1 cellular context compared by ENCODE assay signal in the genomic region with DNA sequence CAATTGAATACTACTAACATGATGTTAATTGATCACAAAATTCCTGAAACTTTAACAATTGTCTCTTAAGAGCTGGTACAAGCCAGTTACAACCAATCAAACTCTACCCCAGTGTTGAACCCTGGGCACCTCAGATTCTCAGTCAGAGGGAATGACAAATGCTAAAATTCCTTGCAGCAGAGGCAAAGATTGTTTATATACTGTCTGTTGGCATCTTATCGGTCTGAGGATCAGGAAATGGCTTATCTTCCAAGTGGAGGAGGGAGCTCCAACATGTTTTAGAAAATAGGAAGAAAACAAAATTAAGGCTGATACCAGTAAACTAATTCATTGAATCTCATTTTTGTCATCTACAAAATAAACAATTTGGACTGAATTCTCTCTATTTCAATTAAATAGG.
TF ChIP-seq lines count a peak whose summit lies in the region.

No MANE protein-coding gene starts in this region.

TF ChIP-seq in SK-N-SH, 30 proteins besides CTCF, POLR2A, EP300 and RAD21 (continued from another document):
- TF ChIP-seq, protein P1, sequence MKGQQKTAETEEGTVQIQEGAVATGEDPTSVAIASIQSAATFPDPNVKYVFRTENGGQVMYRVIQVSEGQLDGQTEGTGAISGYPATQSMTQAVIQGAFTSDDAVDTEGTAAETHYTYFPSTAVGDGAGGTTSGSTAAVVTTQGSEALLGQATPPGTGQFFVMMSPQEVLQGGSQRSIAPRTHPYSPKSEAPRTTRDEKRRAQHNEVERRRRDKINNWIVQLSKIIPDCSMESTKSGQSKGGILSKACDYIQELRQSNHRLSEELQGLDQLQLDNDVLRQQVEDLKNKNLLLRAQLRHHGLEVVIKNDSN (IDR thresholded peaks at IDR 0.05; ENCODE audit: borderline replicate concordance, low read depth), result no peak
- TF ChIP-seq, protein P2, sequence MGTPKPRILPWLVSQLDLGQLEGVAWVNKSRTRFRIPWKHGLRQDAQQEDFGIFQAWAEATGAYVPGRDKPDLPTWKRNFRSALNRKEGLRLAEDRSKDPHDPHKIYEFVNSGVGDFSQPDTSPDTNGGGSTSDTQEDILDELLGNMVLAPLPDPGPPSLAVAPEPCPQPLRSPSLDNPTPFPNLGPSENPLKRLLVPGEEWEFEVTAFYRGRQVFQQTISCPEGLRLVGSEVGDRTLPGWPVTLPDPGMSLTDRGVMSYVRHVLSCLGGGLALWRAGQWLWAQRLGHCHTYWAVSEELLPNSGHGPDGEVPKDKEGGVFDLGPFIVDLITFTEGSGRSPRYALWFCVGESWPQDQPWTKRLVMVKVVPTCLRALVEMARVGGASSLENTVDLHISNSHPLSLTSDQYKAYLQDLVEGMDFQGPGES (IDR thresholded peaks at IDR 0.05; ENCODE audit: low read depth, low read length), result no peak
- TF ChIP-seq SIN3A (IDR thresholded peaks at IDR 0.05; ENCODE audit: borderline replicate concordance, low read depth, low read length), result no peak
- TF ChIP-seq, protein P3, sequence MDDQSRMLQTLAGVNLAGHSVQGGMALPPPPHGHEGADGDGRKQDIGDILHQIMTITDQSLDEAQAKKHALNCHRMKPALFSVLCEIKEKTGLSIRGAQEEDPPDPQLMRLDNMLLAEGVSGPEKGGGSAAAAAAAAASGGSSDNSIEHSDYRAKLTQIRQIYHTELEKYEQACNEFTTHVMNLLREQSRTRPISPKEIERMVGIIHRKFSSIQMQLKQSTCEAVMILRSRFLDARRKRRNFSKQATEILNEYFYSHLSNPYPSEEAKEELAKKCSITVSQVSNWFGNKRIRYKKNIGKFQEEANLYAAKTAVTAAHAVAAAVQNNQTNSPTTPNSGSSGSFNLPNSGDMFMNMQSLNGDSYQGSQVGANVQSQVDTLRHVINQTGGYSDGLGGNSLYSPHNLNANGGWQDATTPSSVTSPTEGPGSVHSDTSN (IDR thresholded peaks at IDR 0.05), result peak; percentile 59
- peak; percentile 17; the same call in 1 of the 2 replicates for TF ChIP-seq RXRA (IDR thresholded peaks at IDR 0.05; ENCODE audit: borderline replicate concordance, low read depth)
- TF ChIP-seq POLR2AphosphoS5 (IDR thresholded peaks at IDR 0.05; ENCODE audit: low read depth, low read length), result no peak
- no peak for TF ChIP-seq TAF1 (IDR thresholded peaks at IDR 0.05; ENCODE audit: borderline replicate concordance, low read depth, low read length)
